1 cellular context compared by ENCODE assay signal in the genomic region with DNA sequence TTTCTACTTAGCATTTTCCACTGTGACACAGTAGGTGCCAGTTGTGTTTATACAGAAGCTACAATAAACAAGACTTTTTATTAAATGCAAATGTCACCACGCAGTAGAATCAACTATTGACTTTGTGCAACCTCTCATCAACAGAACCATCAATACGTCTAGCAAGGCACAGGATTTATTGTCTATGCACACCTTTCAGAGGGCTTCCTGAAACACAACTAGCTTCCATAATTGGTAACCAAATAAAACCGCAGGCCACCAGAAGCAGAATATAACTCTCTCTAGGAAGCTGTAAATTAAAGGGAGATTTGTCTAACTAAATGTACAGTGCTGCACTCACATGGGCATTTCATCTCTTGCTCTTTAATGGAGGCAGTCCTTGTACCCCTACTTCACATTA.
TF ChIP-seq lines count a peak whose summit lies in the region.

No MANE protein-coding gene starts in this region.

TF ChIP-seq in HepG2, 621 proteins besides CTCF, POLR2A, EP300 and RAD21 (continued from another document):
- TF ChIP-seq, protein P1, sequence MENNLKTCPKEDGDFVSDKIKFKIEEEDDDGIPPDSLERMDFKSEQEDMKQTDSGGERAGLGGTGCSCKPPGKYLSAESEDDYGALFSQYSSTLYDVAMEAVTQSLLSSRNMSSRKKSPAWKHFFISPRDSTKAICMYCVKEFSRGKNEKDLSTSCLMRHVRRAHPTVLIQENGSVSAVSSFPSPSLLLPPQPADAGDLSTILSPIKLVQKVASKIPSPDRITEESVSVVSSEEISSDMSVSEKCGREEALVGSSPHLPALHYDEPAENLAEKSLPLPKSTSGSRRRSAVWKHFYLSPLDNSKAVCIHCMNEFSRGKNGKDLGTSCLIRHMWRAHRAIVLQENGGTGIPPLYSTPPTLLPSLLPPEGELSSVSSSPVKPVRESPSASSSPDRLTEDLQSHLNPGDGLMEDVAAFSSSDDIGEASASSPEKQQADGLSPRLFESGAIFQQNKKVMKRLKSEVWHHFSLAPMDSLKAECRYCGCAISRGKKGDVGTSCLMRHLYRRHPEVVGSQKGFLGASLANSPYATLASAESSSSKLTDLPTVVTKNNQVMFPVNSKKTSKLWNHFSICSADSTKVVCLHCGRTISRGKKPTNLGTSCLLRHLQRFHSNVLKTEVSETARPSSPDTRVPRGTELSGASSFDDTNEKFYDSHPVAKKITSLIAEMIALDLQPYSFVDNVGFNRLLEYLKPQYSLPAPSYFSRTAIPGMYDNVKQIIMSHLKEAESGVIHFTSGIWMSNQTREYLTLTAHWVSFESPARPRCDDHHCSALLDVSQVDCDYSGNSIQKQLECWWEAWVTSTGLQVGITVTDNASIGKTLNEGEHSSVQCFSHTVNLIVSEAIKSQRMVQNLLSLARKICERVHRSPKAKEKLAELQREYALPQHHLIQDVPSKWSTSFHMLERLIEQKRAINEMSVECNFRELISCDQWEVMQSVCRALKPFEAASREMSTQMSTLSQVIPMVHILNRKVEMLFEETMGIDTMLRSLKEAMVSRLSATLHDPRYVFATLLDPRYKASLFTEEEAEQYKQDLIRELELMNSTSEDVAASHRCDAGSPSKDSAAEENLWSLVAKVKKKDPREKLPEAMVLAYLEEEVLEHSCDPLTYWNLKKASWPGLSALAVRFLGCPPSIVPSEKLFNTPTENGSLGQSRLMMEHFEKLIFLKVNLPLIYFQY (CRISPR knock-in tag; IDR thresholded peaks at IDR 0.05; ENCODE audit: borderline replicate concordance), result no peak
- TF ChIP-seq ZNF382 (CRISPR knock-in tag; IDR thresholded peaks at IDR 0.05; ENCODE audit: borderline replicate concordance) (no peak), ZNF563 (CRISPR knock-in tag; IDR thresholded peaks at IDR 0.05) (no peak)
